2 cellular contexts compared by ENCODE assay signal in genomic region chr5:74104469-74104868, GRCh38.
TF ChIP-seq lines count a peak whose summit lies in the region.

No MANE protein-coding gene starts in this region.

TF ChIP-seq in IMR-90, 13 proteins besides CTCF, POLR2A, EP300 and RAD21:
- no peak for TF ChIP-seq RFX5 (IDR thresholded peaks at IDR 0.05; ENCODE audit: low read depth, low read length)
- TF ChIP-seq CEBPB (IDR thresholded peaks at IDR 0.05; ENCODE audit: low read depth, low read length), result peak; percentile 67
- no peak for TF ChIP-seq SMC3 (IDR thresholded peaks at IDR 0.05; ENCODE audit: low read depth, low read length)

TF ChIP-seq in GM12891, 5 proteins besides CTCF, POLR2A, EP300 and RAD21:
- TF ChIP-seq POU2F2 (IDR thresholded peaks at IDR 0.05; ENCODE audit: low read depth, low read length), result no peak
- TF ChIP-seq PAX5 (IDR thresholded peaks at IDR 0.05; ENCODE audit: insufficient read depth, low read length, severe bottlenecking), result no peak
- no peak for TF ChIP-seq POLR2AphosphoS5 (IDR thresholded peaks at IDR 0.05; ENCODE audit: low read depth, low read length)
- TF ChIP-seq SPI1 (IDR thresholded peaks at IDR 0.05; ENCODE audit: low read depth, low read length), result no peak
TF ChIP-seq in GM12891: peak in this region for 0.
